In the genomic region with DNA sequence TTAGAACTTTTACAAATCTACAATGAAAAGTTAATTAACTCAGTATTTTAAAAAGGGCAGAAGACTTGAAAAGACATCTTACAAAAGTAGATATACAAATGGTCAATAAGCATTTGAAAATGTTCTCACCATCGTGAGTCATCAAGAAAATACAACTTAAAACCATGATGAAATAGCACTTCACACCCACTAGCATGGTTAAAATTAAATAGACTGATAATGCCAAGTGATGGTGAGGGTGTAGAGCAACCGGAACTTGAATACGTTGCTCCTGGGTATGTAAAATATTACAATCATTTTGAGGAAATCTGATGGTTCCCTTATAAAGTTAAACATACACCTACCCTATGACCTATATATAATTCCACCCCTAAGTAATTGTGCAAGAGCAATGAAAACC, we compare ENCODE assay signal across 21 cellular contexts.
DNase-seq lines count a peak whose midpoint lies in the region; ATAC-seq and TF ChIP-seq lines count a peak whose summit lies in the region.
"Had no signal": no experiment of that assay in that cellular context is flagged by ENCODE, and none has a peak within 500 bp of the region (broad histone marks: within the 10 kb centered on the region; RNA-seq: fewer than 3 reads in every experiment).

No MANE protein-coding gene starts in this region.

- no peak overlapping the region for H2BK20ac ChIP-seq in IMR-90 (ENCODE audit: low read depth, low read length)

- H3K9me1 ChIP-seq in IMR-90 (ENCODE audit: insufficient read depth, low read length) = peaks cover 2% of the 10 kb centered on the region; the same call in 1 of the 2 replicates

- intact Hi-C loops in IMR-90 (cut with micrococcal nuclease) = no loop called here
- intact Hi-C loops in psoas muscle (cut with DNase I) = no loop called here

- H3K36me3 ChIP-seq in IMR-90 (ENCODE audit: control insufficient read depth, insufficient read depth, low read length) (peaks cover 5% of the 10 kb centered on the region), kidney epithelial cell (ENCODE audit: control insufficient read depth, insufficient read depth, low read length) (no peaks in the 10 kb centered on the region), psoas muscle (ENCODE audit: insufficient read depth in 1 of 2, low read depth in 1 of 2) (peaks cover 0 to 16% of the 10 kb centered on the region in 2 donors)
- H3K36me3 ChIP-seq: brain microvascular endothelial cell had no signal

- H2BK15ac ChIP-seq in IMR-90 (ENCODE audit: low read depth, low read length) = no peak overlapping the region

- H2BK5ac ChIP-seq in IMR-90 (ENCODE audit: low read depth, low read length, poor library complexity, severe bottlenecking) = no peak overlapping the region

- H3K9me3 ChIP-seq in IMR-90 (ENCODE audit: control insufficient read depth, insufficient read depth, low read length) (no peaks in the 10 kb centered on the region), psoas muscle (no peaks in the 10 kb centered on the region)
- H3K9me3 ChIP-seq: BLaER1 had no signal

- H3K27me3 ChIP-seq in IMR-90 (ENCODE audit: control insufficient read depth, insufficient read depth, low read length) (no peaks in the 10 kb centered on the region), kidney epithelial cell (ENCODE audit: control insufficient read depth, insufficient read depth, low read length) (no peaks in the 10 kb centered on the region), psoas muscle (ENCODE audit: insufficient read depth in 3 of 3, low read length in 2 of 3) (no peaks in the 10 kb centered on the region)
- H3K27me3 ChIP-seq: BLaER1, brain microvascular endothelial cell had no signal

- CTCF ChIA-PET in IMR-90 (lab: Yijun Ruan, JAX) = no interaction called here

- no peak overlapping the region for H3K23ac ChIP-seq in IMR-90 (ENCODE audit: low read depth, low read length)

- H4K91ac ChIP-seq in IMR-90 (ENCODE audit: insufficient read depth, low read depth, low read length) = no peak overlapping the region

- H3K27ac ChIP-seq in IMR-90 (ENCODE audit: insufficient read depth, low read length) (no peak overlapping the region), psoas muscle (no peak overlapping the region)
- H3K27ac ChIP-seq: BLaER1, brain microvascular endothelial cell had no signal

- no peak overlapping the region for H2AK9ac ChIP-seq in IMR-90 (replicated peaks; ENCODE audit: low read depth, low read length, poor library complexity)

- H2BK120ac ChIP-seq in IMR-90 (ENCODE audit: low read depth, low read length) = no peak overlapping the region

- peaks cover 7% of the 10 kb centered on the region for H3K4me1 ChIP-seq in IMR-90 (ENCODE audit: control insufficient read depth, insufficient read depth, low read length)
- no peaks in the 10 kb centered on the region for H3K4me1 ChIP-seq in psoas muscle
- H3K4me1 ChIP-seq: BLaER1 had no signal

- no peak overlapping the region for H2AFZ ChIP-seq in IMR-90 (replicated peaks; ENCODE audit: low read length, poor library complexity)

- no peak overlapping the region for H3K4me2 ChIP-seq in IMR-90 (ENCODE audit: low read depth, low read length)
- H3K4me2 ChIP-seq: BLaER1 had no signal

- TF ChIP-seq CTCF in IMR-90 (conservative IDR thresholded peaks at IDR 0.05; ENCODE audit: low read depth, low read length) (no peak), kidney epithelial cell (IDR thresholded peaks at IDR 0.05; ENCODE audit: insufficient read depth, low read length, poor library complexity, severe bottlenecking) (no peak), psoas muscle (IDR thresholded peaks at IDR 0.05) (no peak), GM13976 (IDR thresholded peaks at IDR 0.05; ENCODE audit: borderline replicate concordance, control extremely low read depth, extremely low read depth, insufficient read depth, missing control alignments) (no peak)

- no TSS peak for BruUV-seq in IMR-90 (replicated peaks; lab: Mats Ljungman, UMichigan)

- WGBS in IMR-90 (ENCODE audit: extremely low coverage in 2 of 2, insufficient read length in 1 of 2), 2 experiments = no CpG with 5 or more reads among the region's 3 CpGs
- WGBS in psoas muscle, 3 donors = 90 to 95% (median 94%) methylated on average over 3 of the region's 3 CpGs

- TF ChIP-seq RAD21 in IMR-90 (IDR thresholded peaks at IDR 0.05; ENCODE audit: low read length) = no peak

- H3K18ac ChIP-seq in IMR-90 (ENCODE audit: low read depth, low read length) = no peak overlapping the region

- H3K4me3 ChIP-seq in IMR-90 (ENCODE audit: insufficient read depth, low read depth, low read length) (no peak overlapping the region), kidney epithelial cell (ENCODE audit: low read depth, low read length) (no peak overlapping the region), psoas muscle (no peak overlapping the region)
- H3K4me3 ChIP-seq: BLaER1, coronary artery had no signal

- no peaks in the 10 kb centered on the region for H4K20me1 ChIP-seq in IMR-90 (ENCODE audit: insufficient read depth, low read length)
- H4K20me1 ChIP-seq: BLaER1 had no signal

- dilution Hi-C loops in IMR-90 (cut with HindIII; ENCODE audit: low sequenced_read_pairs, unreplicated experiment) = no loop called here

- H3K14ac ChIP-seq in IMR-90 (replicated peaks; ENCODE audit: low read depth, low read length) = no peak overlapping the region

- H3K79me1 ChIP-seq in IMR-90 (ENCODE audit: low read depth in 1 of 2, low read length in 2 of 2) = no peaks in the 10 kb centered on the region

- no peak overlapping the region for H3K9ac ChIP-seq in IMR-90 (ENCODE audit: low read depth, low read length)
- H3K9ac ChIP-seq: BLaER1 had no signal

- ATAC-seq in IMR-90 (ENCODE audit: low read depth) (no peak), psoas muscle (no peak)
- ATAC-seq: activated naive CD8-positive, alpha-beta T cell treated with anti-CD3 and anti-CD28 coated beads, Interleukin-2, amount 50 U/mL, for 24 hours; Panc1 had no signal

- no peak overlapping the region for H2AK5ac ChIP-seq in IMR-90 (ENCODE audit: low read depth, low read length)

- TF ChIP-seq POLR2A in IMR-90 (IDR thresholded peaks at IDR 0.05; ENCODE audit: low read depth, low read length) = no peak

- H3K56ac ChIP-seq in IMR-90 (ENCODE audit: extremely low read depth, insufficient read depth, low read length) = no peak overlapping the region

- H3K4ac ChIP-seq in IMR-90 (ENCODE audit: low read depth, low read length) = no peak overlapping the region

- in situ Hi-C loops in IMR-90 (cut with MboI; ENCODE audit: low sequenced_read_pairs) (no loop called here), GM13976 (cut with MboI; ENCODE audit: low sequenced_read_pairs, unreplicated experiment) (no loop called here)

- H4K5ac ChIP-seq in IMR-90 (ENCODE audit: low read depth, low read length) = no peak overlapping the region

- no peak overlapping the region for H4K8ac ChIP-seq in IMR-90 (ENCODE audit: low read depth in 2 of 2, low read length in 2 of 2)

- DNase-seq in A172 (ENCODE audit: low spot score) (peak; percentile 64), IMR-90 (peak; percentile 47), astrocyte of the hippocampus (ENCODE audit: low read depth, low spot score) (peak; percentile 20), kidney epithelial cell (ENCODE audit: low read depth) (peak; percentile 12), psoas muscle (no peak), GM13976 (ENCODE audit: low spot score) (no peak), NCI-H748 treated with DMSO at 0.1 percent for 48 hours (lab: John Stamatoyannopoulos, UW) (no peak), NCI-H2227 treated with DMSO at 0.1 percent for 48 hours (lab: John Stamatoyannopoulos, UW) (no peak)
- DNase-seq: activated CD4-positive, alpha-beta T cell treated with anti-CD3 and anti-CD28 coated beads for 1 hour; activated gamma-delta T cell; activated naive CD8-positive, alpha-beta T cell treated with anti-CD3 and anti-CD28 coated beads, Interleukin-2, amount 50 U/mL, for 24 hours; endodermal cell; KBM-7; naive B cell; NCI-H524 treated with DMSO at 0.1 percent for 48 hours; small intestine; stimulated activated CD4-positive, alpha-beta T cell treated with anti-CD3 and anti-CD28 coated beads, Interleukin-2, amount 100 ng/mL, for 24 hours had no signal

- POLR2A ChIA-PET in IMR-90 (lab: Charles Lee; ENCODE audit: unreplicated experiment) = no interaction called here

TF ChIP-seq in IMR-90, 13 proteins besides CTCF, POLR2A, EP300 and RAD21:
- TF ChIP-seq RCOR1 (IDR thresholded peaks at IDR 0.05; ENCODE audit: insufficient replicate concordance, low read length) (no peak), CEBPB (IDR thresholded peaks at IDR 0.05; ENCODE audit: low read depth, low read length) (peak; percentile 14; the same call in 1 of the 2 replicates)

Comparison
In these comparisons a context has a peak if more than half of its experiments do, and no peak if none do; other contexts are left out.
1. DNase-seq: peak in A172 (single experiment), IMR-90 (single experiment), astrocyte of the hippocampus (single experiment) and kidney epithelial cell (single experiment); none in psoas muscle (0 of 2), GM13976 (single experiment), NCI-H748 treated with DMSO at 0.1 percent for 48 hours (single experiment) and NCI-H2227 treated with DMSO at 0.1 percent for 48 hours (single experiment).